ENCODE assay signal across 1 cellular context in genomic region chr17:42798383-42799380, GRCh38.
TF ChIP-seq lines count a peak whose summit lies in the region.

CNTD1 (plus strand) TSS chr17:42798861; CDS start chr17:42799068, 207 bp downstream.
COA3 (minus strand) TSS chr17:42798704; CDS start chr17:42798681, 23 bp downstream.

TF ChIP-seq in HepG2, 621 proteins besides CTCF, POLR2A, EP300 and RAD21 (continued from another document and continues in another):
- TF ChIP-seq FOXP4 (CRISPR knock-in tag; IDR thresholded peaks at IDR 0.05) (no peak; the same call in none of the 2 replicates), MTERF4 (CRISPR knock-in tag; IDR thresholded peaks at IDR 0.05) (no peak), PAXIP1 (CRISPR knock-in tag; conservative IDR thresholded peaks at IDR 0.05) (peak; percentile 60), HIVEP1 (CRISPR knock-in tag; IDR thresholded peaks at IDR 0.05) (peak; percentile 78), RFXAP (CRISPR knock-in tag; IDR thresholded peaks at IDR 0.05; ENCODE audit: borderline replicate concordance) (peak; percentile 90; the same call in 1 of the 2 replicates), ZNF687 (CRISPR knock-in tag; IDR thresholded peaks at IDR 0.05) (peak; percentile 99), ZNF512 (CRISPR knock-in tag; IDR thresholded peaks at IDR 0.05) (no peak), MTF1 (CRISPR knock-in tag; IDR thresholded peaks at IDR 0.05) (no peak), ZNF350 (CRISPR knock-in tag; IDR thresholded peaks at IDR 0.05; ENCODE audit: borderline replicate concordance, low read depth) (peak; percentile 97), NPAS2 (CRISPR knock-in tag; IDR thresholded peaks at IDR 0.05; ENCODE audit: borderline replicate concordance) (no peak), RNF2 (conservative IDR thresholded peaks at IDR 0.05; ENCODE audit: low read depth) (peak; percentile 77), ZNF713 (CRISPR knock-in tag; IDR thresholded peaks at IDR 0.05) (peak; percentile 95; the same call in 1 of the 2 replicates), ZFP36L1 (CRISPR knock-in tag; IDR thresholded peaks at IDR 0.05) (peak; percentile 92), HES4 (CRISPR knock-in tag; IDR thresholded peaks at IDR 0.05; ENCODE audit: borderline replicate concordance) (peak; percentile 44; the same call in 1 of the 2 replicates), TEAD2 (CRISPR knock-in tag; IDR thresholded peaks at IDR 0.05) (no peak), PHF8 (CRISPR knock-in tag; IDR thresholded peaks at IDR 0.05) (peak; percentile 97), SOX6 (IDR thresholded peaks at IDR 0.05) (no peak), SOX6 (CRISPR knock-in tag; IDR thresholded peaks at IDR 0.05) (peak; percentile 82), ATF7-NPFF (CRISPR knock-in tag; IDR thresholded peaks at IDR 0.05; ENCODE audit: low read depth) (peak; percentile 91), RNF219 (CRISPR knock-in tag; IDR thresholded peaks at IDR 0.05) (0 out of 2 replicates have a peak, but pooled peaks have one; percentile 93), ZNF30 (CRISPR knock-in tag; IDR thresholded peaks at IDR 0.05) (peak; percentile 59; the same call in 1 of the 2 replicates), CHD2 (IDR thresholded peaks at IDR 0.05; ENCODE audit: low read depth, low read length) (peak; percentile 60), ZNF230 (CRISPR knock-in tag; IDR thresholded peaks at IDR 0.05) (peak; percentile 26), ZNF142 (CRISPR knock-in tag; IDR thresholded peaks at IDR 0.05) (no peak), HOXD1 (CRISPR knock-in tag; IDR thresholded peaks at IDR 0.05) (peak; percentile 40; the same call in 1 of the 2 replicates), HMGA1 (CRISPR knock-in tag; conservative IDR thresholded peaks at IDR 0.05) (no peak), ZMAT3 (CRISPR knock-in tag; conservative IDR thresholded peaks at IDR 0.05) (peak; percentile 94), ZNF761 (CRISPR knock-in tag; conservative IDR thresholded peaks at IDR 0.05) (peak; percentile 95), ZNF670 (CRISPR knock-in tag; IDR thresholded peaks at IDR 0.05; ENCODE audit: borderline replicate concordance) (no peak), ZNF326 (CRISPR knock-in tag; IDR thresholded peaks at IDR 0.05; ENCODE audit: borderline replicate concordance) (0 out of 2 replicates have a peak, but pooled peaks have one; percentile 14), ZMYM2 (CRISPR knock-in tag; IDR thresholded peaks at IDR 0.05) (peak; percentile 97)
